ENCODE assay signal across 9 cellular contexts in genomic region chr19:17952041-17952976, GRCh38. TPM values are rescaled to one million over a fixed set of nuclear protein-coding genes. Genes with fewer than 3 reads are reported as not detected.
DNase-seq lines count a peak whose midpoint lies in the region; ATAC-seq, FAIRE-seq and TF ChIP-seq lines count a peak whose summit lies in the region.
"Had no signal": no experiment of that assay in that cellular context is flagged by ENCODE, and none has a peak within 500 bp of the region (broad histone marks: within the 10 kb centered on the region; RNA-seq: fewer than 3 reads in every experiment).

No MANE protein-coding gene starts in this region.

- no peak overlapping the region for H2AFZ ChIP-seq in trophoblast cell (ENCODE audit: insufficient read depth, low read length, poor library complexity)

- no peak overlapping the region for H4K8ac ChIP-seq in trophoblast cell (ENCODE audit: low read depth, low read length)

- no peak overlapping the region for H2BK12ac ChIP-seq in trophoblast cell (ENCODE audit: low read length)

- H3K9me3 ChIP-seq in trophoblast cell (ENCODE audit: insufficient read depth, low read depth, low read length): peaks cover 5% of the 10 kb centered on the region

- no peak for TF ChIP-seq POLR2A in GM12892 (IDR thresholded peaks at IDR 0.05; ENCODE audit: low read depth, low read length)

- peaks cover 13 to 28% (median 22%) of the 10 kb centered on the region in 3 donors for H3K4me1 Mint-ChIP-seq in IgD-negative memory B cell
- peaks cover 26 to 28% of the 10 kb centered on the region in 2 donors for H3K4me1 Mint-ChIP-seq in effector memory CD8-positive, alpha-beta T cell (ENCODE audit: low read depth in 2 of 2)

- H3K79me1 ChIP-seq in trophoblast cell (ENCODE audit: low read length): peaks cover 2% of the 10 kb centered on the region

- H3K27ac Mint-ChIP-seq in IgD-negative memory B cell: peak overlapping the region in 2 of 3 donors; percentile 53 to 98
- no peak overlapping the region for H3K27ac Mint-ChIP-seq in effector memory CD8-positive, alpha-beta T cell

- no peak overlapping the region for H3K27ac ChIP-seq in trophoblast cell (ENCODE audit: low read depth, low read length)

- H3K27me3 Mint-ChIP-seq in IgD-negative memory B cell: peaks cover 57% of the 10 kb centered on the region
- H3K27me3 Mint-ChIP-seq in effector memory CD8-positive, alpha-beta T cell: peaks cover 54 to 78% of the 10 kb centered on the region in 2 donors

- no peak overlapping the region for H3K18ac ChIP-seq in trophoblast cell (ENCODE audit: low read length)

- ATAC-seq in effector memory CD8-positive, alpha-beta T cell (replicated peaks): no peak
- ATAC-seq in HG02642 (IDR thresholded peaks at IDR 0.05; ENCODE audit: poor library complexity, unreplicated experiment): no peak

- peaks cover 52% of the 10 kb centered on the region for H3K27me3 ChIP-seq in trophoblast cell (ENCODE audit: insufficient read depth, low read length)

- no peak overlapping the region for H3K23ac ChIP-seq in trophoblast cell (ENCODE audit: low read length)

- no peak overlapping the region for H3K14ac ChIP-seq in trophoblast cell (ENCODE audit: low read length)

- no peak overlapping the region for H2AK5ac ChIP-seq in trophoblast cell (ENCODE audit: low read length)

- H3K9ac ChIP-seq in trophoblast cell (ENCODE audit: low read length): no peak overlapping the region

- peak; percentile 78 for DNase-seq in NCI-H82 (lab: John Stamatoyannopoulos, UW)
- no peak for DNase-seq in NCI-H82 treated with DMSO at 0.1 percent for 48 hours (lab: John Stamatoyannopoulos, UW; ENCODE audit: unreplicated experiment)
- DNase-seq in effector memory CD8-positive, alpha-beta T cell: no peak
- no peak for DNase-seq in trophoblast cell
- no peak for DNase-seq in GM12892 (ENCODE audit: insufficient read length)
- DNase-seq in NCI-H2196 treated with DMSO at 0.1 percent for 48 hours (lab: John Stamatoyannopoulos, UW; ENCODE audit: unreplicated experiment): no peak

- no peak overlapping the region for H4K12ac ChIP-seq in trophoblast cell (ENCODE audit: low read depth, low read length)

- WGBS in trophoblast cell (ENCODE audit: extremely low coverage, insufficient coverage, insufficient read length): no CpG with 5 or more reads among the region's 66 CpGs

- no peaks in the 10 kb centered on the region for H3K36me3 ChIP-seq in trophoblast cell (ENCODE audit: control insufficient read depth in 1 of 2, insufficient read depth in 2 of 2, low read length in 2 of 2)

- peaks cover 0 to 2% (median 0%) of the 10 kb centered on the region in 3 donors for H3K9me3 Mint-ChIP-seq in IgD-negative memory B cell
- no peaks in the 10 kb centered on the region for H3K9me3 Mint-ChIP-seq in effector memory CD8-positive, alpha-beta T cell

- no peaks in the 10 kb centered on the region for H3K36me3 Mint-ChIP-seq in IgD-negative memory B cell
- H3K36me3 Mint-ChIP-seq in effector memory CD8-positive, alpha-beta T cell (ENCODE audit: insufficient read depth): peaks cover 38% of the 10 kb centered on the region

- H2BK5ac ChIP-seq in trophoblast cell (ENCODE audit: low read depth, low read length, poor library complexity): no peak overlapping the region

- H3K4me1 ChIP-seq in trophoblast cell (ENCODE audit: control insufficient read depth in 1 of 2, insufficient read depth in 2 of 2, low read length in 2 of 2): peaks cover 6 to 7% of the 10 kb centered on the region in 2 experiments

- peak overlapping the region in 3 of 4 donors; percentile 40 to 85 (median 83) for H3K4me3 Mint-ChIP-seq in IgD-negative memory B cell
- H3K4me3 Mint-ChIP-seq in effector memory CD8-positive, alpha-beta T cell: peak overlapping the region; percentile 86 to 87

- no peak overlapping the region for H4K91ac ChIP-seq in trophoblast cell (ENCODE audit: low read depth, low read length)

- no peak for FAIRE-seq in GM12892 (lab: Jason Lieb, UNC)
- FAIRE-seq: RCC 7860 had no signal

- H3K4me2 ChIP-seq in trophoblast cell (ENCODE audit: low read length): peak overlapping the region; percentile 29

- H3K79me2 ChIP-seq in trophoblast cell (ENCODE audit: control insufficient read depth, insufficient read depth, low read length, poor library complexity): peaks cover 2% of the 10 kb centered on the region

- no peak overlapping the region for H2BK120ac ChIP-seq in trophoblast cell (ENCODE audit: insufficient read depth, low read length, poor library complexity)

- no peak overlapping the region for H3K4ac ChIP-seq in trophoblast cell (ENCODE audit: low read depth, low read length)

- no peak overlapping the region for H3K4me3 ChIP-seq in trophoblast cell (ENCODE audit: low read depth, low read length)

RNA-seq across cellular contexts. Expression of gene KCNN1, which starts 14.6 kb away (rescaled TPM):
- not detected for polyA plus RNA-seq in IgD-negative memory B cell
- 0.31 and 0.48 TPM in 2 replicates for polyA plus RNA-seq in trophoblast cell (2013)
- polyA plus RNA-seq in GM12892 (2012; ENCODE audit: missing spikeins): 1.5 TPM

RNA-seq across cellular contexts. Expression of gene CCDC124, which starts 19.5 kb away (rescaled TPM):
- 63.7 TPM for polyA plus RNA-seq in IgD-negative memory B cell
- polyA plus RNA-seq in trophoblast cell (2013): 82.1 and 84.6 TPM in 2 replicates
- polyA plus RNA-seq in GM12892 (2012; ENCODE audit: missing spikeins): 27.5 TPM

RNA-seq across cellular contexts. Expression of gene ARRDC2, which starts 55.7 kb away (rescaled TPM):
- polyA plus RNA-seq in IgD-negative memory B cell: 42.4 TPM
- 1.5 TPM in 2 replicates for polyA plus RNA-seq in trophoblast cell (2013)
- polyA plus RNA-seq in GM12892 (2012; ENCODE audit: missing spikeins): 7.5 TPM

Comparison
In these comparisons a context has a peak if more than half of its experiments do, and no peak if none do; other contexts are left out.
1. H3K27ac Mint-ChIP-seq: peak in IgD-negative memory B cell (2 of 3); none in effector memory CD8-positive, alpha-beta T cell (0 of 2).